Comparison of ENCODE assay signal across 9 cellular contexts in the genomic region with DNA sequence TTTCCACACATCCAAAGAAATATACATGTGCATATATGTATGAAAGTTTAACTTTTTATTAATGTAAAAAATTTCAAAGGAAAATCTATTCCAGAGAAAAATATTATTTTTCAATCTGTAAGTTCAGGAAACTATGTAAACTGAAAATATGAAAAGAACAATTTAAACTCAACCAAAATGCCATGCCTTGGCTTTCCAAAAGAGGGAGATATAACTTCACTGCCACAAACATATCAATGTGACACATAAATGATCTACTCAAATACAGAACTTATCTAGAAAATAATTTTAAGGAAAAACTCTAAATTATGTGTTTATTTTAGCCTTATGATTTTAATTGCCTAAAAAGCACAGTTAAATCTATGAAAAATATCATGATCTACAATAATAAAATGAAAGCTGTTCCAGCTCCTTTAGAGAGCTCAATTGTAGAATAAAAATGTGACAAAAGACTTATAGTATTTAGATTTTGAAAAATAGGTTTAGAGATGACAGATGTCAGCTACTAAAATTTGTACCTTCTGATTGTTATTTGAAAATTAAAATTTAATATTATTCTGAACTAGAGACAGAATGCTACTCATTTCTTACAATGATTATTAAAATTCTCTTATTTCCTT.
DNase-seq lines count a peak whose midpoint lies in the region; ATAC-seq and TF ChIP-seq lines count a peak whose summit lies in the region.
"Had no signal": no experiment of that assay in that cellular context is flagged by ENCODE, and none has a peak within 500 bp of the region (broad histone marks: within the 10 kb centered on the region; RNA-seq: fewer than 3 reads in every experiment).

No MANE protein-coding gene starts in this region.

- no peaks in the 10 kb centered on the region for H3K27me3 Mint-ChIP-seq in CD4-positive, alpha-beta T cell
- H3K27me3 Mint-ChIP-seq in GM23338 (ENCODE audit: insufficient read depth, low read depth, poor library complexity) (no peaks in the 10 kb centered on the region), WTC11 (ENCODE audit: low read depth) (no peaks in the 10 kb centered on the region)
- H3K27me3 Mint-ChIP-seq: IgD-negative memory B cell had no signal

- no peak overlapping the region for H2AFZ ChIP-seq in GM23338

- no peaks in the 10 kb centered on the region for H3K9me2 ChIP-seq in GM23338 (ENCODE audit: insufficient read depth)

- no peaks in the 10 kb centered on the region for H4K20me1 ChIP-seq in GM23338 (replicated peaks; ENCODE audit: insufficient read depth)

- no peaks in the 10 kb centered on the region for H3K36me3 ChIP-seq in GM23338 (ENCODE audit: insufficient read depth)

- no peaks in the 10 kb centered on the region for H3K9me3 Mint-ChIP-seq in CD4-positive, alpha-beta T cell
- no peaks in the 10 kb centered on the region for H3K9me3 Mint-ChIP-seq in GM23338
- H3K9me3 Mint-ChIP-seq in WTC11: peaks cover 3% of the 10 kb centered on the region; the same call in 1 of the 2 replicates
- H3K9me3 Mint-ChIP-seq: IgD-negative memory B cell had no signal

- CTCF ChIA-PET in CD4-positive, alpha-beta T cell (lab: Charles Lee): no interaction called here
- CTCF ChIA-PET in WTC11 (lab: Charles Lee): no interaction called here

- H3K79me2 ChIP-seq in GM23338 (replicated peaks; ENCODE audit: insufficient read depth): no peaks in the 10 kb centered on the region

- no peak overlapping the region for H3K27ac Mint-ChIP-seq in CD4-positive, alpha-beta T cell
- H3K27ac Mint-ChIP-seq in GM23338 (no peak overlapping the region), WTC11 (no peak overlapping the region)
- H3K27ac Mint-ChIP-seq: IgD-negative memory B cell had no signal

- no peaks in the 10 kb centered on the region for H3K27me3 ChIP-seq in CD4-positive, alpha-beta T cell (ENCODE audit: control insufficient read depth, insufficient read depth, low read length)
- H3K27me3 ChIP-seq in GM23338 (ENCODE audit: insufficient read depth): no peaks in the 10 kb centered on the region

- no peak overlapping the region for H3K4me3 Mint-ChIP-seq in CD4-positive, alpha-beta T cell
- H3K4me3 Mint-ChIP-seq in GM23338: no peak overlapping the region
- H3K4me3 Mint-ChIP-seq in WTC11: no peak overlapping the region
- H3K4me3 Mint-ChIP-seq: IgD-negative memory B cell had no signal

- H3K36me3 Mint-ChIP-seq in CD4-positive, alpha-beta T cell (ENCODE audit: low read depth): no peaks in the 10 kb centered on the region
- H3K36me3 Mint-ChIP-seq in GM23338 (ENCODE audit: low read depth): no peaks in the 10 kb centered on the region
- no peaks in the 10 kb centered on the region for H3K36me3 Mint-ChIP-seq in WTC11
- H3K36me3 Mint-ChIP-seq: IgD-negative memory B cell had no signal

- H3K4me2 ChIP-seq in GM23338: no peak overlapping the region

- TF ChIP-seq CTCF in CD4-positive, alpha-beta T cell (IDR thresholded peaks at IDR 0.05): peak; percentile 65
- TF ChIP-seq CTCF in GM23338 (conservative IDR thresholded peaks at IDR 0.05; ENCODE audit: low read depth in 2 of 2) (peak; percentile 58 to 75; a peak in 3 of 4 replicates), WI38 (IDR thresholded peaks at IDR 0.05; ENCODE audit: low read depth, low read length) (peak; percentile 55; the same call in 1 of the 2 replicates), WTC11 (IDR thresholded peaks at IDR 0.05) (no peak)

- POLR2A ChIA-PET in CD4-positive, alpha-beta T cell (lab: Charles Lee): no interaction called here
- POLR2A ChIA-PET in WTC11 (lab: Charles Lee): no interaction called here

- H3F3A ChIP-seq in GM23338 (replicated peaks; ENCODE audit: low read depth): no peaks in the 10 kb centered on the region

- no peak overlapping the region for H3K4me3 ChIP-seq in GM23338
- H3K4me3 ChIP-seq in WI38 (ENCODE audit: low read depth, low read length): no peak overlapping the region

- no peak for DNase-seq in CD4-positive, alpha-beta T cell
- DNase-seq in GM23338 (ENCODE audit: low spot score) (peak; percentile 9), left colon (no peak), WTC11 (ENCODE audit: low spot score) (no peak)
- no peak for DNase-seq in activated CD4-positive, CD25-positive, alpha-beta regulatory T cell (lab: John Stamatoyannopoulos, UW)
- no peak for DNase-seq in activated CD4-positive, alpha-beta T cell treated with anti-CD3 and anti-CD28 coated beads for 48 hours

- no peak overlapping the region for H3K27ac ChIP-seq in CD4-positive, alpha-beta T cell (ENCODE audit: low read depth, low read length)
- H3K27ac ChIP-seq in GM23338 (ENCODE audit: low read depth): no peak overlapping the region

- H3K4me1 Mint-ChIP-seq in CD4-positive, alpha-beta T cell (ENCODE audit: low read depth): no peaks in the 10 kb centered on the region
- H3K4me1 Mint-ChIP-seq in GM23338: no peaks in the 10 kb centered on the region
- H3K4me1 Mint-ChIP-seq in WTC11: no peaks in the 10 kb centered on the region
- H3K4me1 Mint-ChIP-seq: IgD-negative memory B cell had no signal

- intact Hi-C loops in CD4-positive, alpha-beta T cell (cut with DNase I, micrococcal nuclease): loop anchor here in 1 of 2 experiments (2.0 to 5.0 kb wide), 2 partner anchors 466 to 724 kb away; no protein-coding TSS in a partner anchor
- intact Hi-C loops in left colon (cut with DNase I, micrococcal nuclease): loop anchor here in 1 of 2 donors (5.0 kb wide), 1 partner anchor 466 kb away; no protein-coding TSS in a partner anchor

- no peaks in the 10 kb centered on the region for H3K4me1 ChIP-seq in GM23338 (ENCODE audit: insufficient read depth)

- no peaks in the 10 kb centered on the region for H3K9me3 ChIP-seq in CD4-positive, alpha-beta T cell (ENCODE audit: control insufficient read depth, low read length)

- no peak for ATAC-seq in CD4-positive, alpha-beta T cell (ENCODE audit: poor library complexity)
- no peak for ATAC-seq in GM23338
- ATAC-seq in left colon: peak; percentile 43
- ATAC-seq in HG03159 (IDR thresholded peaks at IDR 0.05; ENCODE audit: unreplicated experiment): no peak
- ATAC-seq in WTC11: no peak

TF ChIP-seq in GM23338, 12 proteins besides CTCF, POLR2A, EP300 and RAD21 (continues in another document):
- no peak for TF ChIP-seq ZNF331 (CRISPR knock-in tag; IDR thresholded peaks at IDR 0.05; ENCODE audit: low read depth)
- no peak for TF ChIP-seq STAT1 (IDR thresholded peaks at IDR 0.05; ENCODE audit: unreplicated experiment)
- no peak for TF ChIP-seq CREB1 (CRISPR knock-in tag; IDR thresholded peaks at IDR 0.05; ENCODE audit: low read depth)
- TF ChIP-seq, protein P1, sequence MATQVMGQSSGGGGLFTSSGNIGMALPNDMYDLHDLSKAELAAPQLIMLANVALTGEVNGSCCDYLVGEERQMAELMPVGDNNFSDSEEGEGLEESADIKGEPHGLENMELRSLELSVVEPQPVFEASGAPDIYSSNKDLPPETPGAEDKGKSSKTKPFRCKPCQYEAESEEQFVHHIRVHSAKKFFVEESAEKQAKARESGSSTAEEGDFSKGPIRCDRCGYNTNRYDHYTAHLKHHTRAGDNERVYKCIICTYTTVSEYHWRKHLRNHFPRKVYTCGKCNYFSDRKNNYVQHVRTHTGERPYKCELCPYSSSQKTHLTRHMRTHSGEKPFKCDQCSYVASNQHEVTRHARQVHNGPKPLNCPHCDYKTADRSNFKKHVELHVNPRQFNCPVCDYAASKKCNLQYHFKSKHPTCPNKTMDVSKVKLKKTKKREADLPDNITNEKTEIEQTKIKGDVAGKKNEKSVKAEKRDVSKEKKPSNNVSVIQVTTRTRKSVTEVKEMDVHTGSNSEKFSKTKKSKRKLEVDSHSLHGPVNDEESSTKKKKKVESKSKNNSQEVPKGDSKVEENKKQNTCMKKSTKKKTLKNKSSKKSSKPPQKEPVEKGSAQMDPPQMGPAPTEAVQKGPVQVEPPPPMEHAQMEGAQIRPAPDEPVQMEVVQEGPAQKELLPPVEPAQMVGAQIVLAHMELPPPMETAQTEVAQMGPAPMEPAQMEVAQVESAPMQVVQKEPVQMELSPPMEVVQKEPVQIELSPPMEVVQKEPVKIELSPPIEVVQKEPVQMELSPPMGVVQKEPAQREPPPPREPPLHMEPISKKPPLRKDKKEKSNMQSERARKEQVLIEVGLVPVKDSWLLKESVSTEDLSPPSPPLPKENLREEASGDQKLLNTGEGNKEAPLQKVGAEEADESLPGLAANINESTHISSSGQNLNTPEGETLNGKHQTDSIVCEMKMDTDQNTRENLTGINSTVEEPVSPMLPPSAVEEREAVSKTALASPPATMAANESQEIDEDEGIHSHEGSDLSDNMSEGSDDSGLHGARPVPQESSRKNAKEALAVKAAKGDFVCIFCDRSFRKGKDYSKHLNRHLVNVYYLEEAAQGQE (IDR thresholded peaks at IDR 0.05; ENCODE audit: unreplicated experiment): no peak

TF ChIP-seq in WTC11, 78 proteins besides CTCF, POLR2A, EP300 and RAD21 (continues in another document):
- TF ChIP-seq ZBTB21 (CRISPR knock-in tag; IDR thresholded peaks at IDR 0.05; ENCODE audit: borderline replicate concordance) (no peak), KAT7 (CRISPR knock-in tag; IDR thresholded peaks at IDR 0.05; ENCODE audit: borderline replicate concordance) (no peak), ZNF416 (CRISPR knock-in tag; IDR thresholded peaks at IDR 0.05) (no peak), ZNF121 (CRISPR knock-in tag; IDR thresholded peaks at IDR 0.05) (no peak), EMX1 (CRISPR knock-in tag; IDR thresholded peaks at IDR 0.05) (no peak), NFYB (CRISPR knock-in tag; conservative IDR thresholded peaks at IDR 0.05; ENCODE audit: low read depth) (no peak)
- TF ChIP-seq, protein P2, sequence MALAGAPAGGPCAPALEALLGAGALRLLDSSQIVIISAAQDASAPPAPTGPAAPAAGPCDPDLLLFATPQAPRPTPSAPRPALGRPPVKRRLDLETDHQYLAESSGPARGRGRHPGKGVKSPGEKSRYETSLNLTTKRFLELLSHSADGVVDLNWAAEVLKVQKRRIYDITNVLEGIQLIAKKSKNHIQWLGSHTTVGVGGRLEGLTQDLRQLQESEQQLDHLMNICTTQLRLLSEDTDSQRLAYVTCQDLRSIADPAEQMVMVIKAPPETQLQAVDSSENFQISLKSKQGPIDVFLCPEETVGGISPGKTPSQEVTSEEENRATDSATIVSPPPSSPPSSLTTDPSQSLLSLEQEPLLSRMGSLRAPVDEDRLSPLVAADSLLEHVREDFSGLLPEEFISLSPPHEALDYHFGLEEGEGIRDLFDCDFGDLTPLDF (CRISPR knock-in tag; IDR thresholded peaks at IDR 0.05): no peak
- TF ChIP-seq, protein P3, sequence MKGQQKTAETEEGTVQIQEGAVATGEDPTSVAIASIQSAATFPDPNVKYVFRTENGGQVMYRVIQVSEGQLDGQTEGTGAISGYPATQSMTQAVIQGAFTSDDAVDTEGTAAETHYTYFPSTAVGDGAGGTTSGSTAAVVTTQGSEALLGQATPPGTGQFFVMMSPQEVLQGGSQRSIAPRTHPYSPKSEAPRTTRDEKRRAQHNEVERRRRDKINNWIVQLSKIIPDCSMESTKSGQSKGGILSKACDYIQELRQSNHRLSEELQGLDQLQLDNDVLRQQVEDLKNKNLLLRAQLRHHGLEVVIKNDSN (CRISPR knock-in tag; IDR thresholded peaks at IDR 0.05): no peak
